In the genomic region with DNA sequence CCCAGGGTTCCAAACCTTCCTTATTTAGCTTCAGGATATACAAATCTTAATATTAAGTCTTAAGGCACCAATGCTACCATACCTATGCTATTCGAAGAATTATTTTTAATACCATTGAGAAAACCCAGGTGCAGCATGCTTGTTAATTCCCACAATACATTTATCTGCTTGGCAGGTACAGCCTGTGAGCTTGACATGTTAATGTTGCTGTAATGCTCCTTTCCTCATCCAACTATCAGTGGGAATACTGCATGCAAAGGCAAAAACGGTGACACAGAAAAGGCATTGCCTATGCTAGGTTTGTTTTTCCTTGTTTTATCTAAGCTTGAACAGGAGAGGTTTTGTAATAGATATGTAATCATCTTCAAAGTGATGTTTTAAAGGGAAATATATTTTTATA, we compare ENCODE assay signal across 3 cellular contexts.
"Had no signal": no experiment of that assay in that cellular context is flagged by ENCODE, and none has a peak within 500 bp of the region (broad histone marks: within the 10 kb centered on the region; RNA-seq: fewer than 3 reads in every experiment).

No MANE protein-coding gene starts in this region.

- DNase-seq: GDM1, GF-D8 had no signal

- H3K4me3 ChIP-seq: GM12878 had no signal
